Comparison of ENCODE assay signal across 1 cellular context in genomic region chr4:81408341-81408740, GRCh38.
TF ChIP-seq lines count a peak whose summit lies in the region.

No MANE protein-coding gene starts in this region.

TF ChIP-seq in K562, 482 proteins besides CTCF, POLR2A, EP300 and RAD21 (continued from another document):
- TF ChIP-seq, protein P1, sequence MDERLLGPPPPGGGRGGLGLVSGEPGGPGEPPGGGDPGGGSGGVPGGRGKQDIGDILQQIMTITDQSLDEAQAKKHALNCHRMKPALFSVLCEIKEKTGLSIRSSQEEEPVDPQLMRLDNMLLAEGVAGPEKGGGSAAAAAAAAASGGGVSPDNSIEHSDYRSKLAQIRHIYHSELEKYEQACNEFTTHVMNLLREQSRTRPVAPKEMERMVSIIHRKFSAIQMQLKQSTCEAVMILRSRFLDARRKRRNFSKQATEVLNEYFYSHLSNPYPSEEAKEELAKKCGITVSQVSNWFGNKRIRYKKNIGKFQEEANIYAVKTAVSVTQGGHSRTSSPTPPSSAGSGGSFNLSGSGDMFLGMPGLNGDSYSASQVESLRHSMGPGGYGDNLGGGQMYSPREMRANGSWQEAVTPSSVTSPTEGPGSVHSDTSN (CRISPR knock-in tag; IDR thresholded peaks at IDR 0.05; ENCODE audit: low read depth): no peak
- TF ChIP-seq, protein P1 (tag; conservative IDR thresholded peaks at IDR 0.05; ENCODE audit: low read depth): peak; percentile 53; the same call in 1 of the 2 replicates
- TF ChIP-seq KDM2B (CRISPR knock-in tag; IDR thresholded peaks at IDR 0.05): no peak
- peak; percentile 58 for TF ChIP-seq GABPA (tag; conservative IDR thresholded peaks at IDR 0.05; ENCODE audit: low read depth)
- TF ChIP-seq ZNF354B (CRISPR knock-in tag; IDR thresholded peaks at IDR 0.05): no peak
- peak; percentile 49 for TF ChIP-seq CTBP1 (IDR thresholded peaks at IDR 0.05; ENCODE audit: borderline replicate concordance)
- TF ChIP-seq, protein P2, sequence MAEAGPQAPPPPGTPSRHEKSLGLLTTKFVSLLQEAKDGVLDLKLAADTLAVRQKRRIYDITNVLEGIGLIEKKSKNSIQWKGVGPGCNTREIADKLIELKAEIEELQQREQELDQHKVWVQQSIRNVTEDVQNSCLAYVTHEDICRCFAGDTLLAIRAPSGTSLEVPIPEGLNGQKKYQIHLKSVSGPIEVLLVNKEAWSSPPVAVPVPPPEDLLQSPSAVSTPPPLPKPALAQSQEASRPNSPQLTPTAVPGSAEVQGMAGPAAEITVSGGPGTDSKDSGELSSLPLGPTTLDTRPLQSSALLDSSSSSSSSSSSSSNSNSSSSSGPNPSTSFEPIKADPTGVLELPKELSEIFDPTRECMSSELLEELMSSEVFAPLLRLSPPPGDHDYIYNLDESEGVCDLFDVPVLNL (CRISPR knock-in tag; IDR thresholded peaks at IDR 0.05; ENCODE audit: low read depth): no peak
- TF ChIP-seq NFE2L1 (tag; IDR thresholded peaks at IDR 0.05; ENCODE audit: borderline replicate concordance, low read depth): no peak
- no peak for TF ChIP-seq MAZ (CRISPR knock-in tag; conservative IDR thresholded peaks at IDR 0.05 in 1 of 2, IDR thresholded peaks at IDR 0.05 in 1 of 2)
- no peak for TF ChIP-seq NFIX (CRISPR knock-in tag; IDR thresholded peaks at IDR 0.05; ENCODE audit: low read depth)
- TF ChIP-seq TRIM25 (IDR thresholded peaks at IDR 0.05; ENCODE audit: borderline replicate concordance): no peak
- TF ChIP-seq EGR1 (conservative IDR thresholded peaks at IDR 0.05): peak; percentile 86
- TF ChIP-seq MEIS2 (IDR thresholded peaks at IDR 0.05; ENCODE audit: partially characterized antibody): peak; percentile 74
- no peak for TF ChIP-seq NBN (IDR thresholded peaks at IDR 0.05; ENCODE audit: low read depth)
- TF ChIP-seq ZNF445 (CRISPR knock-in tag; IDR thresholded peaks at IDR 0.05; ENCODE audit: low read depth): no peak
- no peak for TF ChIP-seq ZNF695 (CRISPR knock-in tag; IDR thresholded peaks at IDR 0.05)
- no peak for TF ChIP-seq NFXL1 (CRISPR knock-in tag; IDR thresholded peaks at IDR 0.05)
- TF ChIP-seq FOSL1 (tag; conservative IDR thresholded peaks at IDR 0.05): no peak
- TF ChIP-seq DMBX1 (CRISPR knock-in tag; IDR thresholded peaks at IDR 0.05; ENCODE audit: borderline replicate concordance): no peak
- no peak for TF ChIP-seq SETDB1 (IDR thresholded peaks at IDR 0.05; ENCODE audit: low read length)
